12 cellular contexts compared by ENCODE assay signal in the genomic region with DNA sequence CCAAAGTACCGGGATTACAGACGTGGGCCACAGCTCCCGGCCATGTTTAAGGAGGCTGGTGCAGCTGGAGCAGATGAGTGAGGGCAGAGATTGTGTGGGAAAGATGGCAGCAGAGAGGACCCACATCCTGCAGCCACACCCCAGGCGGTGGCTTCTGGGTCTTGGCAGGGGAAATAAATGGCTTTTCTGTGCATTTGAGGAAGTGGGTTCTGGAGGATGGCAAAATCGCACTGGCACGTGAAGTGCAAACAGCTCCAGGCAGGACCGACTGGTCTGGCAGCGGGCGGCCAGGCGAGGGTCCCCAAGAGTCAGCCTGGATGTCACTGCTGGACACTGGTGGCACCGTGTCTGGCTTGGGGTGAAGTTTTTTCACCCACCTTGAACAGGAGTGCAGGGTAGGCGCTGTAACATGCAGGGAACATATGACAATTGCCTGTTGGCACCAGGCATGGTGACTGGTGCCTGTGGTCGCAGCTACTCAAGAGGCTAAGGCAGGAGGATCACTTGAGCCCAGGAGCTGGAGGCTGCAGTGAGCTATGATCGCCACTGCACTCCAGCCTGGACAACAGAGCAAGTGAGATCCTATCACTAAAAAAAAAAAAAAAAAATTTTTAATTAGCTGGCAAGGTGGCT. TPM values are rescaled to one million over a fixed set of nuclear protein-coding genes. Genes with fewer than 3 reads are reported as not detected.
A peak's percentile ranks its signal among the peaks of the same experiment; 100 is the strongest.
DNase-seq lines count a peak whose midpoint lies in the region; ATAC-seq and TF ChIP-seq lines count a peak whose summit lies in the region.
"Had no signal": no experiment of that assay in that cellular context is flagged by ENCODE, and none has a peak within 500 bp of the region (broad histone marks: within the 10 kb centered on the region; RNA-seq: fewer than 3 reads in every experiment).

No MANE protein-coding gene starts in this region.

- no peak overlapping the region for H2AFZ ChIP-seq in Karpas-422 (ENCODE audit: low read length)

- H3K36me3 Mint-ChIP-seq in CD4-positive, alpha-beta memory T cell: peaks cover 0 to 2% of the 10 kb centered on the region in 2 donors
- no peaks in the 10 kb centered on the region for H3K36me3 Mint-ChIP-seq in activated B cell treated with CpG ODN at 0.5 μM for 24 hours (ENCODE audit: low read depth)
- H3K36me3 Mint-ChIP-seq in memory B cell: no peaks in the 10 kb centered on the region

- peaks cover 43% of the 10 kb centered on the region for H3K4me1 ChIP-seq in CD4-positive, alpha-beta memory T cell (ENCODE audit: insufficient read depth, low read length)
- H3K4me1 ChIP-seq in Karpas-422 (ENCODE audit: low read length) (no peaks in the 10 kb centered on the region), uterus (no peaks in the 10 kb centered on the region), HAP-1 (no peaks in the 10 kb centered on the region)

- H3K9me3 ChIP-seq in CD4-positive, alpha-beta memory T cell (ENCODE audit: control insufficient read depth in 1 of 2, low read length in 2 of 2): no peaks in the 10 kb centered on the region
- no peaks in the 10 kb centered on the region for H3K9me3 ChIP-seq in Karpas-422 (ENCODE audit: low read length)
- no peaks in the 10 kb centered on the region for H3K9me3 ChIP-seq in uterus
- H3K9me3 ChIP-seq in HAP-1: no peaks in the 10 kb centered on the region

- POLR2A ChIA-PET in CD4-positive, alpha-beta memory T cell (lab: Charles Lee; ENCODE audit: partially characterized antibody): interaction anchor here (0.7 to 6.6 kb wide), 16 partner anchors 9 to 478 kb away, joined by 3 to 60 read pairs (median 6); a partner anchor contains a TSS
- POLR2A ChIA-PET in activated B cell treated with CpG ODN at 0.5 μM for 24 hours (lab: Charles Lee): interaction anchor here (0.9 to 2.2 kb wide), 3 partner anchors 44 to 56 kb away, joined by 3 to 6 read pairs (median 5); a partner anchor contains a TSS

- TF ChIP-seq POLR2A in uterus (IDR thresholded peaks at IDR 0.05): no peak

- no peak overlapping the region for H3K4me2 ChIP-seq in Karpas-422 (ENCODE audit: low read depth, low read length, poor library complexity, severe bottlenecking)

- no peaks in the 10 kb centered on the region for H4K20me1 ChIP-seq in Karpas-422 (ENCODE audit: insufficient read depth, low read depth, low read length)

- H3K27ac ChIP-seq in CD4-positive, alpha-beta memory T cell (ENCODE audit: low read depth, low read length): no peak overlapping the region
- H3K27ac ChIP-seq in Karpas-422 (ENCODE audit: low read length) (no peak overlapping the region), uterus (no peak overlapping the region)

- H3K4me3 ChIP-seq in CD4-positive, alpha-beta memory T cell (ENCODE audit: low read length in 2 of 2): peak overlapping the region in 1 of 2 donors; percentile 28
- H3K4me3 ChIP-seq in Karpas-422 (ENCODE audit: low read length): no peak overlapping the region
- no peak overlapping the region for H3K4me3 ChIP-seq in uterus
- no peak overlapping the region for H3K4me3 ChIP-seq in HAP-1

- peak overlapping the region; percentile 80 to 94 (median 88) for H3K27ac Mint-ChIP-seq in CD4-positive, alpha-beta memory T cell
- H3K27ac Mint-ChIP-seq in activated B cell treated with CpG ODN at 0.5 μM for 24 hours (peak overlapping the region; percentile 30), memory B cell (no peak overlapping the region)

- intact Hi-C loops in CD4-positive, alpha-beta memory T cell (cut with micrococcal nuclease): loop anchor here (1.0 kb wide), 1 partner anchor 45 kb away; no protein-coding TSS in a partner anchor
- intact Hi-C loops in activated B cell treated with CpG ODN at 0.5 μM for 24 hours (cut with micrococcal nuclease): no loop called here
- intact Hi-C loops in uterus (cut with DNase I; ENCODE audit: low total_unique reads): no loop called here

- in situ Hi-C loops in HAP-1 (cut with MboI; ENCODE audit: low sequenced_read_pairs): no loop called here

- DNase-seq in CD4-positive, alpha-beta memory T cell: peak; percentile 47 to 63 (median 57)
- DNase-seq in Karpas-422 (peak; percentile 62), activated B cell treated with CpG ODN at 0.5 μM for 24 hours (no peak), memory B cell (ENCODE audit: low spot score in 2 of 2) (peak in 1 of 2 donors; percentile 27), uterus (no peak), left lobe of liver (ENCODE audit: low spot score) (no peak), HAP-1 (ENCODE audit: low spot score in 2 of 2) (no peak), GM19238 (ENCODE audit: insufficient read length, low spot score) (no peak)
- DNase-seq: DMS 273 treated with DMSO at 0.1 percent for 48 hours had no signal

- H3K4me1 Mint-ChIP-seq in CD4-positive, alpha-beta memory T cell: peaks cover 19 to 51% (median 32%) of the 10 kb centered on the region in 4 donors
- H3K4me1 Mint-ChIP-seq in activated B cell treated with CpG ODN at 0.5 μM for 24 hours (peaks cover 17% of the 10 kb centered on the region), memory B cell (peaks cover 14% of the 10 kb centered on the region)

- no peak overlapping the region for H3K9ac ChIP-seq in Karpas-422 (ENCODE audit: low read length)

- no peaks in the 10 kb centered on the region for H3K27me3 Mint-ChIP-seq in CD4-positive, alpha-beta memory T cell
- H3K27me3 Mint-ChIP-seq in activated B cell treated with CpG ODN at 0.5 μM for 24 hours: peaks cover 9% of the 10 kb centered on the region
- peaks cover 8% of the 10 kb centered on the region for H3K27me3 Mint-ChIP-seq in memory B cell

- H3K79me2 ChIP-seq in Karpas-422 (ENCODE audit: low read length): no peaks in the 10 kb centered on the region

- no peaks in the 10 kb centered on the region for H3K9me3 Mint-ChIP-seq in CD4-positive, alpha-beta memory T cell
- H3K9me3 Mint-ChIP-seq in activated B cell treated with CpG ODN at 0.5 μM for 24 hours (no peaks in the 10 kb centered on the region), memory B cell (no peaks in the 10 kb centered on the region)

- CTCF ChIA-PET in CD4-positive, alpha-beta memory T cell (lab: Charles Lee; ENCODE audit: partially characterized antibody): interaction anchor here (0.9 to 4.8 kb wide), 10 partner anchors 12 to 135 kb away, joined by 3 to 28 read pairs (median 5); a partner anchor contains a TSS
- CTCF ChIA-PET in activated B cell treated with CpG ODN at 0.5 μM for 24 hours (lab: Charles Lee): no interaction called here

- ATAC-seq in activated B cell treated with CpG ODN at 0.5 μM for 24 hours (ENCODE audit: low read depth) (peak; percentile 34), memory B cell (ENCODE audit: low read depth) (peak; percentile 84), left lobe of liver (no peak)

- H3K36me3 ChIP-seq in CD4-positive, alpha-beta memory T cell (ENCODE audit: insufficient read depth, low read length): no peaks in the 10 kb centered on the region
- H3K36me3 ChIP-seq in Karpas-422 (ENCODE audit: insufficient read depth, low read length): no peaks in the 10 kb centered on the region
- H3K36me3 ChIP-seq in uterus: no peaks in the 10 kb centered on the region
- H3K36me3 ChIP-seq in HAP-1 (replicated peaks): no peaks in the 10 kb centered on the region

- TF ChIP-seq CTCF in activated B cell treated with CpG ODN at 0.5 μM for 24 hours (IDR thresholded peaks at IDR 0.05) (no peak), uterus (IDR thresholded peaks at IDR 0.05) (no peak)

- H3K9me2 ChIP-seq in Karpas-422 (replicated peaks; ENCODE audit: insufficient read depth, low read length): no peaks in the 10 kb centered on the region

- H3K27me3 ChIP-seq in CD4-positive, alpha-beta memory T cell (ENCODE audit: insufficient read depth, low read length): no peaks in the 10 kb centered on the region
- H3K27me3 ChIP-seq in Karpas-422 (ENCODE audit: low read length): no peaks in the 10 kb centered on the region
- no peaks in the 10 kb centered on the region for H3K27me3 ChIP-seq in uterus
- peaks cover 12% of the 10 kb centered on the region for H3K27me3 ChIP-seq in HAP-1 (ENCODE audit: low read depth)

- H3K4me3 Mint-ChIP-seq in CD4-positive, alpha-beta memory T cell: peak overlapping the region; percentile 34 to 86 (median 78)
- peak overlapping the region; percentile 42 for H3K4me3 Mint-ChIP-seq in activated B cell treated with CpG ODN at 0.5 μM for 24 hours
- peak overlapping the region; percentile 53 for H3K4me3 Mint-ChIP-seq in memory B cell

RNA-seq across cellular contexts. Expression of a gene that starts 8.4 kb away (rescaled TPM):
- not detected for total RNA-seq in CD4-positive, alpha-beta memory T cell
- polyA plus RNA-seq in CD4-positive, alpha-beta memory T cell: under 1 TPM; 0.34 to 0.72 TPM
- total RNA-seq in Karpas-422 (2014; rRNA removed; shearing (Covaris generic); ENCODE audit: low replicate concordance): not detected in 2 replicates
- total RNA-seq in activated B cell treated with CpG ODN at 0.5 μM for 24 hours: not detected in 2 replicates
- 1 to 10 TPM in 1 of 4 donors, not detected in 3; 1.4 TPM for total RNA-seq in uterus
- total RNA-seq in left lobe of liver: 1.2 TPM
- total RNA-seq: chondrocyte; fibroblast of lung; T-helper 2 cell treated with Interferon-gamma antibody and Interleukin-4, amounts not matched to agents 100 ng/mL and 5 ng/mL, for 36 hours had no signal
- polyA plus RNA-seq: fibroblast of lung had no signal

RNA-seq across cellular contexts. Expression of a gene that starts 17.9 kb away (rescaled TPM):
- 1 to 10 TPM; 5.0 to 5.3 TPM for total RNA-seq in CD4-positive, alpha-beta memory T cell
- 1 to 10 TPM; 1.0 to 3.9 TPM for polyA plus RNA-seq in CD4-positive, alpha-beta memory T cell
- not detected in 2 replicates for total RNA-seq in Karpas-422 (2014; rRNA removed; shearing (Covaris generic); ENCODE audit: low replicate concordance)
- total RNA-seq in activated B cell treated with CpG ODN at 0.5 μM for 24 hours (3.6 and 4.1 TPM in 2 replicates), uterus (not detected), left lobe of liver (not detected)
- total RNA-seq: chondrocyte, fibroblast of lung had no signal
- polyA plus RNA-seq: fibroblast of lung had no signal

RNA-seq across cellular contexts. Expression of a gene that starts 44.4 kb away (rescaled TPM):
- total RNA-seq in CD4-positive, alpha-beta memory T cell: 100 to 1,000 TPM; 132 to 135 TPM
- 10 to 100 TPM; 74.6 to 96.2 TPM for polyA plus RNA-seq in CD4-positive, alpha-beta memory T cell
- total RNA-seq in Karpas-422 (2014; rRNA removed; shearing (Covaris generic); ENCODE audit: low replicate concordance): 5.7 and 9.5 TPM in 2 replicates
- total RNA-seq in activated B cell treated with CpG ODN at 0.5 μM for 24 hours (213 and 256 TPM in 2 replicates), uterus (1 to 10 TPM in 2 of 4 donors, under 1 TPM in 2; under 0.01 to 8.1 (median 2.7) TPM), left lobe of liver (1.2 TPM)

RNA-seq across cellular contexts. Expression of a gene that starts 52.1 kb away (rescaled TPM):
- 100 to 1,000 TPM in 1 of 2 experiments, 10 to 100 TPM in 1; 99.4 to 113 TPM for total RNA-seq in CD4-positive, alpha-beta memory T cell
- 10 to 100 TPM in 1 of 2 donors, 1 to 10 TPM in 1; 6.5 to 30.0 TPM for polyA plus RNA-seq in CD4-positive, alpha-beta memory T cell
- total RNA-seq in Karpas-422 (2014; rRNA removed; shearing (Covaris generic); ENCODE audit: low replicate concordance): 16.6 and 40.4 TPM in 2 replicates
- total RNA-seq in activated B cell treated with CpG ODN at 0.5 μM for 24 hours (81.8 and 103 TPM in 2 replicates), uterus (1 to 10 TPM in 2 of 4 donors, under 1 TPM in 1, not detected in 1; under 0.01 to 3.8 (median 1.4) TPM), left lobe of liver (1.7 TPM)

RNA-seq across cellular contexts. Expression of a gene that starts 56.3 kb away (rescaled TPM):
- total RNA-seq in CD4-positive, alpha-beta memory T cell: 1,000 to 10,000 TPM; 3,084 to 3,117 TPM
- polyA plus RNA-seq in CD4-positive, alpha-beta memory T cell: 1,000 to 10,000 TPM; 3,184 to 4,119 TPM
- 1,678 and 2,364 TPM in 2 replicates for total RNA-seq in Karpas-422 (2014; rRNA removed; shearing (Covaris generic); ENCODE audit: low replicate concordance)
- 4,113 and 4,404 TPM in 2 replicates for total RNA-seq in activated B cell treated with CpG ODN at 0.5 μM for 24 hours
- total RNA-seq in uterus: 1,000 to 10,000 TPM in 3 of 4 donors, 100 to 1,000 TPM in 1; 649 to 2,637 (median 1,942) TPM
- 493 TPM for total RNA-seq in left lobe of liver

Comparison
In these comparisons a context has a peak if more than half of its experiments do, and no peak if none do; other contexts are left out.
1. DNase-seq: peak in CD4-positive, alpha-beta memory T cell (5 of 5) and Karpas-422 (single experiment); none in activated B cell treated with CpG ODN at 0.5 μM for 24 hours (single experiment), uterus (0 of 2), left lobe of liver (single experiment), HAP-1 (0 of 2) and GM19238 (single experiment).
2. RNA of a gene that starts 44.4 kb away (total RNA-seq): 213 to 256 TPM in activated B cell treated with CpG ODN at 0.5 μM for 24 hours and 132 to 135 TPM in CD4-positive, alpha-beta memory T cell; 5.7 to 9.5 TPM in Karpas-422, under 0.01 to 8.1 TPM in uterus and 1.2 TPM in left lobe of liver (single experiment); every median in the first group is over 10 times any median in the second.
3. Peak in every context shown above with its lines, with median percentiles within 50 percentile points of each other: H3K4me3 Mint-ChIP-seq.